Comparison of ENCODE assay signal across 8 cellular contexts in the genomic region with DNA sequence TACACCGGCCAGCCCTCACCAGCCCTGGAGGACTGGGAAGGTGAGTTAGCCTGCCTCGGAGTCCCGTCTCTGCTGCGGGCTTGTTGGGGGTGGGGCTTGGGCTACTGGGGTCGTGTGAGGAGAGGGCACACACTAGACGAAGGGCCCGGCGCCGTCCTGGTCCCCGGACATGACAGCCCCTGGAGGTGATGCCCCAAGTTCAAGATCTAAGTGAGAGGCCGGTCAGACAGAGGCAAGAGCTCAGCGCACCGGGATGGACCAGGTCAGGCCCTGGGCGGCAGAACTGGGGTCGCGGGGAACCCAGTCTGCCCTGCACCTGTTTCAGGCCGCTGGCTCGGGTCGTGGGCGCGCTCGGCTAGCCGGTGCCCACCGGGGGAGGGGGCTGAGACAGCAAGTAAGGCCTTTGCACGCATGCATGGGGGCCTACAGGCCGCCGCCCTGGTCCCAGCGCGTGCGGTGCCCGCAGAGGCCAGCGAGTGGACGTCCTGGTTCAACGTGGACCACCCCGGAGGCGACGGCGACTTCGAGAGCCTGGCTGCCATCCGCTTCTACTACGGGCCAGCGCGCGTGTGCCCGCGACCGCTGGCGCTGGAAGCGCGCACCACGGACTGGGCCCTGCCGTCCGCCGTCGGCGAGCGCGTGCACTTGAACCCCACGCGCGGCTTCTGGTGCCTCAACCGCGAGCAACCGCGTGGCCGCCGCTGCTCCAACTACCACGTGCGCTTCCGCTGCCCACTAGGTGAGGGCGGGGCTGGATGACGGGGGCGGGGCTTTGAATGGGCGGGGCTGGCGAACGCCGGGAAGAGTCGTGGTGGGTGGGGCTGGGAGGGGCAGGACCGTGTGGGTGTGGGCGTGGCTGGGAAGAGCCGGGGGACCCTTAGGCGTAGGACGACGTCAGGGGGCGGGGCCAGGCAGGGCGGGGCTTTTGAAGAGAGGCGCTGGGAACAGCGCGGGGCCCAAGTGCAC.
A peak's percentile ranks its signal among the peaks of the same experiment; 100 is the strongest.
DNase-seq lines count a peak whose midpoint lies in the region; ATAC-seq and TF ChIP-seq lines count a peak whose summit lies in the region.

No MANE protein-coding gene starts in this region.

- no peak for TF ChIP-seq CTCF in fibroblast of mammary gland (conservative IDR thresholded peaks at IDR 0.05; ENCODE audit: control insufficient read depth, insufficient read depth, low read depth, low read length)
- no peak for TF ChIP-seq CTCF in retinal pigment epithelial cell (conservative IDR thresholded peaks at IDR 0.05; ENCODE audit: low read depth, low read length)

- no peak for ATAC-seq in GM21529 (IDR thresholded peaks at IDR 0.05; ENCODE audit: unreplicated experiment)
- no peak for ATAC-seq in HG02588 (IDR thresholded peaks at IDR 0.05; ENCODE audit: unreplicated experiment)

- H3K4me3 ChIP-seq in fibroblast of mammary gland (ENCODE audit: control insufficient read depth, low read depth, low read length) (no peak overlapping the region), retinal pigment epithelial cell (ENCODE audit: low read length) (peak overlapping the region; percentile 23)

- DNase-seq in NCI-H1930 (lab: John Stamatoyannopoulos, UW), result peak; percentile 24 to 37
- DNase-seq in activated T-cell treated with anti-CD3 and anti-CD28 coated beads for 24 hours (ENCODE audit: low read depth), result peak; percentile 63
- DNase-seq in fibroblast of mammary gland (ENCODE audit: low read depth), result peak; percentile 63
- no peak for DNase-seq in retinal pigment epithelial cell (ENCODE audit: low read depth)
- no peak for DNase-seq in OCI-M2 (lab: John Stamatoyannopoulos, UW; ENCODE audit: unreplicated experiment)
- DNase-seq in NCI-H226, result no peak

Comparison
In these comparisons a context has a peak if more than half of its experiments do, and no peak if none do; other contexts are left out.
1. DNase-seq: peak in NCI-H1930 (2 of 2), activated T-cell treated with anti-CD3 and anti-CD28 coated beads for 24 hours (single experiment) and fibroblast of mammary gland (single experiment); none in retinal pigment epithelial cell (single experiment), OCI-M2 (single experiment) and NCI-H226 (single experiment).